22 cellular contexts compared by ENCODE assay signal in genomic region chr13:62537593-62537992, GRCh38.
A peak's percentile ranks its signal among the peaks of the same experiment; 100 is the strongest.
DNase-seq lines count a peak whose midpoint lies in the region; ATAC-seq and TF ChIP-seq lines count a peak whose summit lies in the region.
"Had no signal": no experiment of that assay in that cellular context is flagged by ENCODE, and none has a peak within 500 bp of the region (broad histone marks: within the 10 kb centered on the region; RNA-seq: fewer than 3 reads in every experiment).

No MANE protein-coding gene starts in this region.

- no peak overlapping the region for H2BK12ac ChIP-seq in mesenchymal stem cell (ENCODE audit: low read length in 2 of 2)

- POLR2A ChIA-PET in HEK293T (lab: Yijun Ruan, JAX) = no interaction called here
- POLR2A ChIA-PET in CD8-positive, alpha-beta T cell (lab: Charles Lee) = no interaction called here

- no peak overlapping the region for H2BK5ac ChIP-seq in mesenchymal stem cell (ENCODE audit: low read depth, low read length, poor library complexity, severe bottlenecking)

- no peak overlapping the region for H2BK15ac ChIP-seq in mesenchymal stem cell (ENCODE audit: low read depth, poor library complexity, severe bottlenecking)

- no peak overlapping the region for H3K14ac ChIP-seq in mesenchymal stem cell (ENCODE audit: low read length in 2 of 2)

- H3K4me1 ChIP-seq in mesenchymal stem cell (ENCODE audit: control insufficient read depth, insufficient read depth, low read depth, low read length) = no peaks in the 10 kb centered on the region
- H3K4me1 ChIP-seq in CD8-positive, alpha-beta T cell (ENCODE audit: insufficient read depth, low read length) = no peaks in the 10 kb centered on the region

- intact Hi-C loops in CD8-positive, alpha-beta T cell (cut with DNase I, micrococcal nuclease) = no loop called here

- 100% methylated on average over 1 of the region's 1 CpG for WGBS in mesenchymal stem cell

- H3K27me3 ChIP-seq in mesenchymal stem cell (ENCODE audit: control insufficient read depth in 1 of 2, insufficient read depth in 1 of 2, low read length in 2 of 2) = no peaks in the 10 kb centered on the region
- H3K27me3 ChIP-seq in CD8-positive, alpha-beta T cell (ENCODE audit: insufficient read depth, low read length) = no peaks in the 10 kb centered on the region
- H3K27me3 ChIP-seq: MG63 had no signal

- H3K9me3 ChIP-seq in mesenchymal stem cell (ENCODE audit: control insufficient read depth, low read length) = no peaks in the 10 kb centered on the region
- H3K9me3 ChIP-seq in CD8-positive, alpha-beta T cell (ENCODE audit: low read length) = no peaks in the 10 kb centered on the region
- H3K9me3 ChIP-seq: MG63, SK-N-SH had no signal

- H2AK5ac ChIP-seq in mesenchymal stem cell (ENCODE audit: low read length, severe bottlenecking) = no peak overlapping the region

- no peaks in the 10 kb centered on the region for H3K36me3 Mint-ChIP-seq in CD8-positive, alpha-beta T cell
- H3K36me3 Mint-ChIP-seq: CD4-positive, CD25-positive, alpha-beta regulatory T cell had no signal

- no peak overlapping the region for H3K23ac ChIP-seq in mesenchymal stem cell (ENCODE audit: low read length in 2 of 2)

- H3K27ac ChIP-seq in 22Rv1 (peak overlapping the region; percentile 22), mesenchymal stem cell (ENCODE audit: low read length, poor library complexity, severe bottlenecking) (no peak overlapping the region)
- no peak overlapping the region for H3K27ac ChIP-seq in CD8-positive, alpha-beta T cell (ENCODE audit: low read depth, low read length)

- no peak overlapping the region for H2BK120ac ChIP-seq in mesenchymal stem cell (ENCODE audit: low read depth, low read length)

- no peak for ATAC-seq in CD8-positive, alpha-beta T cell

- TF ChIP-seq CTCF in 22Rv1 (IDR thresholded peaks at IDR 0.05) = no peak
- no peak for TF ChIP-seq CTCF in CD8-positive, alpha-beta T cell (IDR thresholded peaks at IDR 0.05)

- H3K4ac ChIP-seq in mesenchymal stem cell (ENCODE audit: low read depth in 1 of 2, low read length in 2 of 2) = no peak overlapping the region

- H2AFZ ChIP-seq in mesenchymal stem cell (ENCODE audit: low read depth, low read length) = no peak overlapping the region

- no peak overlapping the region for H4K91ac ChIP-seq in mesenchymal stem cell (ENCODE audit: low read length)

- no peak overlapping the region for H3K9ac ChIP-seq in mesenchymal stem cell (ENCODE audit: low read length)
- H3K9ac ChIP-seq: SK-N-SH had no signal

- no peaks in the 10 kb centered on the region for H3K27me3 Mint-ChIP-seq in CD8-positive, alpha-beta T cell (ENCODE audit: low read depth)
- H3K27me3 Mint-ChIP-seq: B cell; CD4-positive, CD25-positive, alpha-beta regulatory T cell had no signal

- H3K4me1 Mint-ChIP-seq in CD8-positive, alpha-beta T cell (ENCODE audit: low read depth) = no peaks in the 10 kb centered on the region
- H3K4me1 Mint-ChIP-seq: B cell; CD4-positive, CD25-positive, alpha-beta regulatory T cell had no signal

- CTCF ChIA-PET in HEK293T (lab: Yijun Ruan, JAX) = no interaction called here
- CTCF ChIA-PET in CD8-positive, alpha-beta T cell (lab: Charles Lee) = no interaction called here

- H3K9me3 Mint-ChIP-seq in CD8-positive, alpha-beta T cell = peaks cover 4% of the 10 kb centered on the region

- no peak overlapping the region for H4K8ac ChIP-seq in mesenchymal stem cell (ENCODE audit: low read length)

- H3K18ac ChIP-seq in mesenchymal stem cell (ENCODE audit: low read depth in 1 of 2, low read length in 2 of 2) = no peak overlapping the region

- H3K27ac Mint-ChIP-seq in CD8-positive, alpha-beta T cell = no peak overlapping the region
- H3K27ac Mint-ChIP-seq: B cell; CD4-positive, CD25-positive, alpha-beta regulatory T cell had no signal

- H3K36me3 ChIP-seq in mesenchymal stem cell (ENCODE audit: control insufficient read depth in 1 of 2, insufficient read depth in 2 of 2, low read depth in 1 of 2, low read length in 2 of 2) = no peaks in the 10 kb centered on the region
- no peaks in the 10 kb centered on the region for H3K36me3 ChIP-seq in CD8-positive, alpha-beta T cell (ENCODE audit: insufficient read depth, low read length)
- H3K36me3 ChIP-seq: MG63 had no signal

- no peak overlapping the region for H3K4me2 ChIP-seq in mesenchymal stem cell (ENCODE audit: low read length, poor library complexity, severe bottlenecking)
- H3K4me2 ChIP-seq: SK-N-SH had no signal

- DNase-seq in NCI-H146 (lab: John Stamatoyannopoulos, UW) (peak; percentile 48), NCI-H146 treated with DMSO at 0.1 percent for 48 hours (lab: John Stamatoyannopoulos, UW; ENCODE audit: unreplicated experiment) (no peak), HEK293T (ENCODE audit: extremely low spot score) (no peak), NCI-H69 (lab: John Stamatoyannopoulos, UW) (peak; percentile 82), mesenchymal stem cell (no peak), DMS 273 treated with DMSO at 0.1 percent for 48 hours (lab: John Stamatoyannopoulos, UW) (no peak)
- DNase-seq in CD8-positive, alpha-beta T cell = no peak
- DNase-seq: CD4-positive, CD25-positive, alpha-beta regulatory T cell; H7; IMR-90; Kasumi-1; MG63; NCI-H2029; NCI-H226; NCI-H526; RPMI8226; SHP77 treated with DMSO at 0.1 percent for 48 hours; SK-N-SH; T-helper 1 cell; T-helper 9 cell had no signal

- H3K4me3 ChIP-seq in mesenchymal stem cell (ENCODE audit: insufficient read depth in 1 of 2, low read depth in 1 of 2, low read length in 2 of 2) = no peak overlapping the region
- no peak overlapping the region for H3K4me3 ChIP-seq in CD8-positive, alpha-beta T cell (ENCODE audit: low read depth, low read length)
- H3K4me3 ChIP-seq: MG63 had no signal

- no peaks in the 10 kb centered on the region for H3K79me1 ChIP-seq in mesenchymal stem cell (replicated peaks; ENCODE audit: low read length, poor library complexity, severe bottlenecking)

- no peak overlapping the region for H3K4me3 Mint-ChIP-seq in CD8-positive, alpha-beta T cell
- H3K4me3 Mint-ChIP-seq: B cell had no signal

TF ChIP-seq in HEK293T, 16 proteins besides CTCF, POLR2A, EP300 and RAD21:
- 0 out of 2 replicates have a peak, but pooled peaks have one; percentile 13 for TF ChIP-seq FOXK2 (IDR thresholded peaks at IDR 0.05)
- no peak for TF ChIP-seq ZNF384 (IDR thresholded peaks at IDR 0.05)
- no peak for TF ChIP-seq HDGF (IDR thresholded peaks at IDR 0.05; ENCODE audit: borderline replicate concordance)
- TF ChIP-seq PKNOX1 (IDR thresholded peaks at IDR 0.05) = no peak

Comparison
In these comparisons a context has a peak if more than half of its experiments do, and no peak if none do; other contexts are left out.
1. DNase-seq: peak in NCI-H146 (single experiment) and NCI-H69 (single experiment); none in NCI-H146 treated with DMSO at 0.1 percent for 48 hours (single experiment), HEK293T (single experiment), mesenchymal stem cell (single experiment), CD8-positive, alpha-beta T cell (0 of 7) and DMS 273 treated with DMSO at 0.1 percent for 48 hours (single experiment).